In genomic region chr19:2866495-2867024, GRCh38 we compare ENCODE assay signal across 1 cellular context.
TF ChIP-seq lines count a peak whose summit lies in the region.

No MANE protein-coding gene starts in this region.

TF ChIP-seq in HepG2, 621 proteins besides CTCF, POLR2A, EP300 and RAD21 (continued from another document):
- TF ChIP-seq, protein P1, sequence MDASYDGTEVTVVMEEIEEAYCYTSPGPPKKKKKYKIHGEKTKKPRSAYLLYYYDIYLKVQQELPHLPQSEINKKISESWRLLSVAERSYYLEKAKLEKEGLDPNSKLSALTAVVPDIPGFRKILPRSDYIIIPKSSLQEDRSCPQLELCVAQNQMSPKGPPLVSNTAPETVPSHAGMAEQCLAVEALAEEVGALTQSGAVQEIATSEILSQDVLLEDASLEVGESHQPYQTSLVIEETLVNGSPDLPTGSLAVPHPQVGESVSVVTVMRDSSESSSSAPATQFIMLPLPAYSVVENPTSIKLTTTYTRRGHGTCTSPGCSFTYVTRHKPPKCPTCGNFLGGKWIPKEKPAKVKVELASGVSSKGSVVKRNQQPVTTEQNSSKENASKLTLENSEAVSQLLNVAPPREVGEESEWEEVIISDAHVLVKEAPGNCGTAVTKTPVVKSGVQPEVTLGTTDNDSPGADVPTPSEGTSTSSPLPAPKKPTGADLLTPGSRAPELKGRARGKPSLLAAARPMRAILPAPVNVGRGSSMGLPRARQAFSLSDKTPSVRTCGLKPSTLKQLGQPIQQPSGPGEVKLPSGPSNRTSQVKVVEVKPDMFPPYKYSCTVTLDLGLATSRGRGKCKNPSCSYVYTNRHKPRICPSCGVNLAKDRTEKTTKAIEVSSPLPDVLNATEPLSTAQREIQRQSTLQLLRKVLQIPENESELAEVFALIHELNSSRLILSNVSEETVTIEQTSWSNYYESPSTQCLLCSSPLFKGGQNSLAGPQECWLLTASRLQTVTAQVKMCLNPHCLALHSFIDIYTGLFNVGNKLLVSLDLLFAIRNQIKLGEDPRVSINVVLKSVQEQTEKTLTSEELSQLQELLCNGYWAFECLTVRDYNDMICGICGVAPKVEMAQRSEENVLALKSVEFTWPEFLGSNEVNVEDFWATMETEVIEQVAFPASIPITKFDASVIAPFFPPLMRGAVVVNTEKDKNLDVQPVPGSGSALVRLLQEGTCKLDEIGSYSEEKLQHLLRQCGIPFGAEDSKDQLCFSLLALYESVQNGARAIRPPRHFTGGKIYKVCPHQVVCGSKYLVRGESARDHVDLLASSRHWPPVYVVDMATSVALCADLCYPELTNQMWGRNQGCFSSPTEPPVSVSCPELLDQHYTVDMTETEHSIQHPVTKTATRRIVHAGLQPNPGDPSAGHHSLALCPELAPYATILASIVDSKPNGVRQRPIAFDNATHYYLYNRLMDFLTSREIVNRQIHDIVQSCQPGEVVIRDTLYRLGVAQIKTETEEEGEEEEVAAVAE (CRISPR knock-in tag; IDR thresholded peaks at IDR 0.05; ENCODE audit: borderline replicate concordance) = peak; percentile 17
- TF ChIP-seq ZGPAT (CRISPR knock-in tag; IDR thresholded peaks at IDR 0.05) = 0 out of 2 replicates have a peak, but pooled peaks have one; percentile 1
TF ChIP-seq in HepG2: peak in this region for 34.
